Comparison of ENCODE assay signal across 8 cellular contexts in the genomic region with DNA sequence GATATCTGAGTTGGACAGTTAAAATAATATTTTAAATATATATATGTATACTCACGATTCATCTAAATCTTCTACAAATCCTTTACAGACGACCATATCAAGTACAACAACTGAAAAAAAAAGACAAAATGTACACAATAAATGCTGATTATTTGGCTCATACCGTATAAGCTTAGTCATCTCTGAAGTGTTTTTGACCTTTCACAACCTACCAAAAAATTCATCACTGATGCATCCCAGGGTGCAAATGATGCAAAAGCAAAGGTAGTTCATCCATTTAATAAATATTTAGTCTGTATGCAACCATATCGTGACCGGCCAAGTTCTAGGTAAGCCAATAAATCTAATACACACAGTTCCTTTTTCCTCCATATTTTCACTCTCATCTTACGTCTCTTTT. TPM values are rescaled to one million over a fixed set of nuclear protein-coding genes. Genes with fewer than 3 reads are reported as not detected.
A peak's percentile ranks its signal among the peaks of the same experiment; 100 is the strongest.
DNase-seq lines count a peak whose midpoint lies in the region; ATAC-seq, FAIRE-seq and TF ChIP-seq lines count a peak whose summit lies in the region.

No MANE protein-coding gene starts in this region.

- H3K27ac ChIP-seq in PC-9: peak overlapping the region; percentile 70; the same call in 1 of the 2 replicates
- H3K27ac ChIP-seq in prostate gland: no peak overlapping the region

- no peaks in the 10 kb centered on the region for H3K9me2 ChIP-seq in PC-9 (ENCODE audit: insufficient read depth)

- H3K27me3 ChIP-seq in PC-9 (ENCODE audit: insufficient read depth, low read depth): no peaks in the 10 kb centered on the region
- no peaks in the 10 kb centered on the region for H3K27me3 ChIP-seq in prostate gland (replicated peaks; ENCODE audit: insufficient read depth)

- H3K4me1 ChIP-seq in PC-9 (replicated peaks; ENCODE audit: insufficient read depth) (peaks cover 16% of the 10 kb centered on the region), prostate gland (replicated peaks) (no peaks in the 10 kb centered on the region)

- H3K9me3 ChIP-seq in PC-9 (ENCODE audit: insufficient read depth, low read depth): no peaks in the 10 kb centered on the region
- H3K9me3 ChIP-seq in prostate gland: no peaks in the 10 kb centered on the region

- TF ChIP-seq POLR2A in erythroblast (IDR thresholded peaks at IDR 0.05; ENCODE audit: low read length) (no peak), prostate gland (IDR thresholded peaks at IDR 0.05) (no peak)

- TF ChIP-seq CTCF in PC-9 (conservative IDR thresholded peaks at IDR 0.05) (no peak), prostate gland (IDR thresholded peaks at IDR 0.05) (no peak)

- 22% methylated on average over 6 of the region's 6 CpGs for WGBS in prostate gland

- FAIRE-seq in G401.6 (lab: Jason Lieb, UNC): peak; percentile 17

- DNase-seq in PC-9: peak in 1 of 2 experiments; percentile 48
- DNase-seq in erythroblast (lab: John Stamatoyannopoulos, UW): peak; percentile 20 to 52
- DNase-seq in prostate gland (ENCODE audit: low spot score): no peak
- no peak for DNase-seq in iPS-NIHi11 (ENCODE audit: low spot score)
- DNase-seq in stimulated activated naive CD4-positive, alpha-beta T cell (lab: John Stamatoyannopoulos, UW): no peak

- H3K36me3 ChIP-seq in PC-9 (ENCODE audit: low read depth): peaks cover 21% of the 10 kb centered on the region
- no peaks in the 10 kb centered on the region for H3K36me3 ChIP-seq in prostate gland

- peak overlapping the region; percentile 94 for H2AFZ ChIP-seq in PC-9

- CTCF ChIA-PET in PC-9 (lab: Charles Lee): no interaction called here

- ATAC-seq in HG03354 (IDR thresholded peaks at IDR 0.05; ENCODE audit: poor library complexity, severe bottlenecking, unreplicated experiment): no peak
- ATAC-seq in HG03025 (IDR thresholded peaks at IDR 0.05; ENCODE audit: low FRiP score, unreplicated experiment): no peak

- BruUV-seq in PC-9 (replicated peaks; lab: Mats Ljungman, UMichigan): no TSS peak

- H4K20me1 ChIP-seq in PC-9 (ENCODE audit: insufficient read depth): peaks cover 4% of the 10 kb centered on the region; the same call in 1 of the 2 replicates

- H3F3A ChIP-seq in PC-9 (ENCODE audit: insufficient read depth, low read depth): no peaks in the 10 kb centered on the region

- H3K4me2 ChIP-seq in PC-9: peak overlapping the region; percentile 89

- POLR2A ChIA-PET in PC-9 (lab: Charles Lee; ENCODE audit: unreplicated experiment): no interaction called here

- H3K79me2 ChIP-seq in PC-9 (ENCODE audit: low read depth): peaks cover 30% of the 10 kb centered on the region

- intact Hi-C loops in PC-9 (cut with micrococcal nuclease; ENCODE audit: unreplicated experiment) (no loop called here), prostate gland (cut with DNase I) (loop anchor here (10.0 kb wide), 1 partner anchor 1199 kb away; the partner anchor contains the start of gene DSEL)

- H3K4me3 ChIP-seq in PC-9 (peak overlapping the region; percentile 98), prostate gland (peak overlapping the region; percentile 69 to 92)

RNA-seq across cellular contexts. Expression of gene TMX3, which starts 1.1 kb away (rescaled TPM):
- 21.2 and 22.7 TPM in 2 replicates for total RNA-seq in PC-9 (2021)
- total RNA-seq in prostate gland: 10 to 100 TPM; 32.3 to 37.1 TPM

Comparison
In these comparisons a context has a peak if more than half of its experiments do, and no peak if none do; other contexts are left out.
1. DNase-seq: peak in erythroblast (2 of 2); none in prostate gland (single experiment), iPS-NIHi11 (single experiment) and stimulated activated naive CD4-positive, alpha-beta T cell (0 of 6).